ENCODE assay signal across 2 cellular contexts in the genomic region with DNA sequence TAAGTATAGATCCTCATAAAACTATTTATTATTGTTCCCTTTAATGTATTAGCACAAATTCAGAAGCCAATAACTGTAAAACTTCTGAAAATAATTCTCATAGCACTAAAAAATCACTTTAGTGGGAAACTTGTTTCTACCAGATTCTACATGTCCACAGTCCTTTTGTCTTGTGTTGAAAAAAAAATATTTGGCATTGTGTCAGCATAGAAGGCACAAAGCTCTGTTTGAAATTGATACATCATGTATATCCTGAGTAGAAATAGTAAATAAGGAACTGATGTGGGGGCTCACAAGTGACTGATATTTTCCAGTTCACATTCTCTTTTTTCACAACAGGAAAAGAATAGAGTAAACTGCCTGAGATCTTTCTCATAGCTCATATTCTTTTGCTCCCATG.
TF ChIP-seq lines count a peak whose summit lies in the region.

No MANE protein-coding gene starts in this region.

TF ChIP-seq in GM12878, 131 proteins besides CTCF, POLR2A, EP300 and RAD21 (continued from another document):
- TF ChIP-seq JUND (IDR thresholded peaks at IDR 0.05; ENCODE audit: low read depth, low read length) = no peak
- TF ChIP-seq ZNF24 (IDR thresholded peaks at IDR 0.05) = no peak
- TF ChIP-seq NR2F1 (conservative IDR thresholded peaks at IDR 0.05) = no peak
TF ChIP-seq in GM12878: peak in this region for 1.

TF ChIP-seq in SK-N-SH, 30 proteins besides CTCF, POLR2A, EP300 and RAD21 (continued from another document):
- TF ChIP-seq MXI1 (IDR thresholded peaks at IDR 0.05; ENCODE audit: low read depth, low read length) = no peak
- TF ChIP-seq, protein P1, sequence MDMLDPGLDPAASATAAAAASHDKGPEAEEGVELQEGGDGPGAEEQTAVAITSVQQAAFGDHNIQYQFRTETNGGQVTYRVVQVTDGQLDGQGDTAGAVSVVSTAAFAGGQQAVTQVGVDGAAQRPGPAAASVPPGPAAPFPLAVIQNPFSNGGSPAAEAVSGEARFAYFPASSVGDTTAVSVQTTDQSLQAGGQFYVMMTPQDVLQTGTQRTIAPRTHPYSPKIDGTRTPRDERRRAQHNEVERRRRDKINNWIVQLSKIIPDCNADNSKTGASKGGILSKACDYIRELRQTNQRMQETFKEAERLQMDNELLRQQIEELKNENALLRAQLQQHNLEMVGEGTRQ (IDR thresholded peaks at IDR 0.05; ENCODE audit: borderline replicate concordance, low read depth, low read length) = no peak
